In genomic region chr2:216348909-216349308, GRCh38 we compare ENCODE assay signal across 12 cellular contexts. TPM values are rescaled to one million over a fixed set of nuclear protein-coding genes. Genes with fewer than 3 reads are reported as not detected.
A peak's percentile ranks its signal among the peaks of the same experiment; 100 is the strongest.
DNase-seq lines count a peak whose midpoint lies in the region; ATAC-seq and TF ChIP-seq lines count a peak whose summit lies in the region.
"Had no signal": no experiment of that assay in that cellular context is flagged by ENCODE, and none has a peak within 500 bp of the region (broad histone marks: within the 10 kb centered on the region; RNA-seq: fewer than 3 reads in every experiment).

No MANE protein-coding gene starts in this region.

- no peaks in the 10 kb centered on the region for H3K4me1 ChIP-seq in mucosa of descending colon (ENCODE audit: low read depth)
- H3K4me1 ChIP-seq: prostate gland had no signal

- intact Hi-C loops in mucosa of descending colon (cut with DNase I, micrococcal nuclease), result no loop called here

- TF ChIP-seq CTCF in mucosa of descending colon (IDR thresholded peaks at IDR 0.05), result no peak

- DNase-seq in Daoy (ENCODE audit: low read depth) (peak; percentile 61), HT1080 (ENCODE audit: low read depth) (peak; percentile 95), astrocyte of the hippocampus (ENCODE audit: low read depth, low spot score) (peak; percentile 60), kidney tubule cell (ENCODE audit: low spot score) (peak; percentile 79), mucosa of descending colon (no peak), OCI-M1 (lab: John Stamatoyannopoulos, UW) (no peak)
- DNase-seq: effector CD8-positive, alpha-beta T cell; left colon had no signal

- H3K36me3 ChIP-seq in mucosa of descending colon (ENCODE audit: low read depth), result no peaks in the 10 kb centered on the region
- H3K36me3 ChIP-seq: prostate gland had no signal

- H3K9me3 ChIP-seq in mucosa of descending colon, result no peaks in the 10 kb centered on the region
- H3K9me3 ChIP-seq: prostate gland had no signal

- H3K4me3 ChIP-seq in mucosa of descending colon, result no peak overlapping the region
- H3K4me3 ChIP-seq: prostate gland had no signal

- ATAC-seq in GM18870 (IDR thresholded peaks at IDR 0.05; ENCODE audit: unreplicated experiment) (no peak), mucosa of descending colon (no peak)
- ATAC-seq: left colon had no signal

RNA-seq across cellular contexts. Expression of gene MARCHF4, which starts 23.4 kb away (rescaled TPM):
- 4.1 and 4.8 TPM in 2 replicates for total RNA-seq in Daoy (2014; rRNA removed; shearing (Covaris generic))
- 24.1 and 27.8 TPM in 2 replicates for total RNA-seq in HT1080 (2014; rRNA removed; shearing (Covaris generic))
- polyA plus RNA-seq in HT1080 (2015; cell fraction: cytosol; rRNA removed), result 35.3 and 35.9 TPM in 2 replicates
- 25.5 TPM in 2 replicates for polyA plus RNA-seq in HT1080 (2015; cell fraction: nucleus; rRNA removed)
- total RNA-seq in mucosa of descending colon, result under 1 TPM; 0.22 to 0.29 (median 0.25) TPM
- total RNA-seq: HepG2; prostate gland; T-helper 2 cell treated with Interferon-gamma antibody and Interleukin-4, amounts not matched to agents 100 ng/mL and 5 ng/mL, for 36 hours had no signal
- polyA plus RNA-seq: HepG2 had no signal

Comparison
In these comparisons a context has a peak if more than half of its experiments do, and no peak if none do; other contexts are left out.
1. DNase-seq: peak in Daoy (single experiment), HT1080 (single experiment), astrocyte of the hippocampus (single experiment) and kidney tubule cell (single experiment); none in mucosa of descending colon (0 of 3) and OCI-M1 (single experiment).